Comparison of ENCODE assay signal across 9 cellular contexts in genomic region chr17:35747540-35748017, GRCh38. TPM values are rescaled to one million over a fixed set of nuclear protein-coding genes. Genes with fewer than 3 reads are reported as not detected.
A peak's percentile ranks its signal among the peaks of the same experiment; 100 is the strongest.
DNase-seq lines count a peak whose midpoint lies in the region; ATAC-seq and TF ChIP-seq lines count a peak whose summit lies in the region.
"Had no signal": no experiment of that assay in that cellular context is flagged by ENCODE, and none has a peak within 500 bp of the region (broad histone marks: within the 10 kb centered on the region; RNA-seq: fewer than 3 reads in every experiment).

No MANE protein-coding gene starts in this region.

- H3K9me3 ChIP-seq in AG04450 (ENCODE audit: control insufficient read depth, insufficient read depth, low read length), result no peaks in the 10 kb centered on the region; the same call in 1 of the 2 replicates

- peak; percentile 83 for TF ChIP-seq CTCF in AG04450 (IDR thresholded peaks at IDR 0.05; ENCODE audit: low read depth, low read length)

- peaks cover 53% of the 10 kb centered on the region for H3K27me3 ChIP-seq in AG04450 (ENCODE audit: control insufficient read depth, insufficient read depth, low read length)

- CTCF ChIA-PET in AG04450 (lab: Charles Lee), result interaction anchor here (0.5 to 9.3 kb wide), 71 partner anchors 9 to 1130 kb away, joined by 3 to 357 read pairs (median 5); partner anchors contain the start of genes C17orf50, PEX12, RASL10B and SLFN11

- DNase-seq in AG04450 (ENCODE audit: low read depth, low spot score) (peak; percentile 55), GM19238 (ENCODE audit: insufficient read length, low spot score) (peak; percentile 83), NCI-H2227 (lab: John Stamatoyannopoulos, UW; ENCODE audit: unreplicated experiment) (peak; percentile 82), caudate nucleus (lab: John Stamatoyannopoulos, UW) (peak in 55 of 61 donors; percentile 9 to 83 (median 39)), left kidney (ENCODE audit: low read depth, low spot score) (peak; percentile 89)
- peak; percentile 54 for DNase-seq in activated CD4-positive, CD25-positive, alpha-beta regulatory T cell treated with anti-CD3 and anti-CD28 coated beads, Interleukin-2, amount 50 U/mL, for 16 hours (ENCODE audit: low read depth, low spot score)
- peak; percentile 77 for DNase-seq in stimulated activated CD4-positive, alpha-beta T cell treated with anti-CD3 and anti-CD28 coated beads, Interleukin-4, amount 100 ng/mL, for 1 hour

- no peak for ATAC-seq in GM21737 (IDR thresholded peaks at IDR 0.05; ENCODE audit: unreplicated experiment)

- H3K27ac ChIP-seq in AG04450 (ENCODE audit: low read depth, low read length), result no peak overlapping the region
- H3K27ac ChIP-seq in caudate nucleus (ENCODE audit: low read depth, low read length), result no peak overlapping the region

- POLR2A ChIA-PET in AG04450 (lab: Yijun Ruan, JAX), result interaction anchor here (0.6 kb wide), 1 partner anchor 135 kb away, joined by 3 read pairs; no protein-coding TSS in a partner anchor

- H3K4me3 ChIP-seq in AG04450 (ENCODE audit: low read depth, low read length), result no peak overlapping the region

RNA-seq across cellular contexts. Expression of gene GAS2L2, which starts 5.5 kb away (rescaled TPM):
- polyA plus RNA-seq in AG04450 (2011; rRNA removed), result not detected in 2 replicates
- not detected in 2 replicates for polyA minus RNA-seq in AG04450 (2011; rRNA and poly(A)+ RNA removed)

RNA-seq across cellular contexts. Expression of gene C17orf50, which starts 13.1 kb away (rescaled TPM):
- not detected in 2 replicates for polyA plus RNA-seq in AG04450 (2011; rRNA removed)
- polyA minus RNA-seq in AG04450 (2011; rRNA and poly(A)+ RNA removed), result not detected in 2 replicates
- polyA plus RNA-seq: urinary bladder had no signal

RNA-seq across cellular contexts. Expression of gene RASL10B, which starts 16.1 kb away (rescaled TPM):
- polyA plus RNA-seq in AG04450 (2011; rRNA removed), result 3.3 and 4.3 TPM in 2 replicates
- polyA minus RNA-seq in AG04450 (2011; rRNA and poly(A)+ RNA removed), result 8.0 and 11.4 TPM in 2 replicates

RNA-seq across cellular contexts. Expression of gene MMP28, which starts 47.9 kb away (rescaled TPM):
- polyA plus RNA-seq in AG04450 (2011; rRNA removed), result 0.15 and 0.17 TPM in 2 replicates
- 0.70 TPM in 1 of 2 replicates, not detected in the other for polyA minus RNA-seq in AG04450 (2011; rRNA and poly(A)+ RNA removed)

Comparison
In these comparisons a context has a peak if more than half of its experiments do, and no peak if none do; other contexts are left out.
1. DNase-seq: peak in every context shown above with its lines; median percentile 89 in left kidney; 83 in GM19238; 82 in NCI-H2227; 77 in stimulated activated CD4-positive, alpha-beta T cell treated with anti-CD3 and anti-CD28 coated beads, Interleukin-4, amount 100 ng/mL, for 1 hour; 55 in AG04450; 54 in activated CD4-positive, CD25-positive, alpha-beta regulatory T cell treated with anti-CD3 and anti-CD28 coated beads, Interleukin-2, amount 50 U/mL, for 16 hours; 39 in caudate nucleus.